ENCODE assay signal across 13 cellular contexts in genomic region chr5:59035681-59036080, GRCh38.
DNase-seq lines count a peak whose midpoint lies in the region; ATAC-seq, FAIRE-seq and TF ChIP-seq lines count a peak whose summit lies in the region.
"Had no signal": no experiment of that assay in that cellular context is flagged by ENCODE, and none has a peak within 500 bp of the region (broad histone marks: within the 10 kb centered on the region; RNA-seq: fewer than 3 reads in every experiment).

No MANE protein-coding gene starts in this region.

- no peak for ATAC-seq in HG02678 (IDR thresholded peaks at IDR 0.05; ENCODE audit: unreplicated experiment)

- no peak overlapping the region for H2BK15ac ChIP-seq in mesenchymal stem cell (ENCODE audit: low read depth, poor library complexity, severe bottlenecking)

- H3K4me2 ChIP-seq in mesenchymal stem cell (ENCODE audit: low read length, poor library complexity, severe bottlenecking): no peak overlapping the region

- BruUV-seq in A673 (replicated peaks; lab: Mats Ljungman, UMichigan): no TSS peak

- no peaks in the 10 kb centered on the region for H3K9me3 ChIP-seq in A673 (ENCODE audit: low read depth, low read length, poor library complexity, severe bottlenecking)
- H3K9me3 ChIP-seq in mesenchymal stem cell (ENCODE audit: control insufficient read depth, low read length): no peaks in the 10 kb centered on the region
- H3K9me3 ChIP-seq: mucosa of descending colon, thoracic aorta had no signal

- no peak overlapping the region for H2BK5ac ChIP-seq in mesenchymal stem cell (ENCODE audit: low read depth, low read length, poor library complexity, severe bottlenecking)

- POLR2A ChIA-PET in A673 (lab: Charles Lee; ENCODE audit: low non-redundant PET): interaction anchor here (0.6 to 0.8 kb wide), 2 partner anchors 88 to 92 kb away, joined by 3 read pairs; no protein-coding TSS in a partner anchor

- H2BK120ac ChIP-seq in mesenchymal stem cell (ENCODE audit: low read depth, low read length): no peak overlapping the region

- FAIRE-seq in D721Med (lab: Jason Lieb, UNC): peak; percentile 84

- H3K18ac ChIP-seq in mesenchymal stem cell (ENCODE audit: low read depth in 1 of 2, low read length in 2 of 2): no peak overlapping the region

- H3K4ac ChIP-seq in mesenchymal stem cell (ENCODE audit: low read depth in 1 of 2, low read length in 2 of 2): no peak overlapping the region

- H3K9ac ChIP-seq in mesenchymal stem cell (ENCODE audit: low read length): peak overlapping the region; percentile 84

- H3K4me1 ChIP-seq in A673 (ENCODE audit: insufficient read depth, low read length, poor library complexity, severe bottlenecking) (peaks cover 42% of the 10 kb centered on the region), mesenchymal stem cell (ENCODE audit: control insufficient read depth, insufficient read depth, low read depth, low read length) (peaks cover 9% of the 10 kb centered on the region)

- H3K27ac Mint-ChIP-seq in activated T-helper 1 cell treated with anti-CD3 and anti-CD28 coated beads, Interleukin-12 subunit alpha, Interleukin-12 subunit beta, Interleukin-2, Interleukin-4 antibody, amounts not matched to agents 30 ng/mL and 10 ng/mL and 1 ng/mL, durations not matched to agents 14 hours and 24 hours and 36 hours: peak overlapping the region; percentile 99

- H3K4me3 Mint-ChIP-seq in activated T-helper 1 cell treated with anti-CD3 and anti-CD28 coated beads, Interleukin-12 subunit alpha, Interleukin-12 subunit beta, Interleukin-2, Interleukin-4 antibody, amounts not matched to agents 30 ng/mL and 10 ng/mL and 1 ng/mL, durations not matched to agents 14 hours and 24 hours and 36 hours: peak overlapping the region; percentile 89

- H3K27ac ChIP-seq in A673 (ENCODE audit: low read depth, low read length, poor library complexity, severe bottlenecking) (peak overlapping the region; percentile 78), mesenchymal stem cell (ENCODE audit: low read length, poor library complexity, severe bottlenecking) (no peak overlapping the region)
- H3K27ac ChIP-seq: thoracic aorta had no signal

- DNase-seq in A673 (ENCODE audit: low spot score) (peak; percentile 49), D721Med (ENCODE audit: insufficient read length, low spot score) (no peak), mesenchymal stem cell (peak; percentile 13), kidney glomerular epithelial cell (lab: John Stamatoyannopoulos, UW) (no peak), NCI-H345 (lab: John Stamatoyannopoulos, UW) (no peak), ureter (ENCODE audit: low spot score) (no peak)
- DNase-seq in activated T-helper 1 cell treated with anti-CD3 and anti-CD28 coated beads, Interleukin-12 subunit alpha, Interleukin-12 subunit beta, Interleukin-2, Interleukin-4 antibody, amounts not matched to agents 30 ng/mL and 10 ng/mL and 1 ng/mL, durations not matched to agents 14 hours and 24 hours and 36 hours (ENCODE audit: low spot score): no peak
- DNase-seq: activated CD4-positive, CD25-positive, alpha-beta regulatory T cell; glutamatergic neuron; mucosa of descending colon; stimulated activated CD4-positive, alpha-beta T cell treated with anti-CD3 and anti-CD28 coated beads, Interleukin-2, amount 100 ng/mL, for 48 hours had no signal

- H2AK5ac ChIP-seq in mesenchymal stem cell (ENCODE audit: low read length, severe bottlenecking): no peak overlapping the region

- H3K23ac ChIP-seq in mesenchymal stem cell (ENCODE audit: low read length in 2 of 2): no peak overlapping the region

- no peaks in the 10 kb centered on the region for H3K27me3 ChIP-seq in A673 (replicated peaks; ENCODE audit: insufficient read depth, low read depth, low read length, poor library complexity)
- no peaks in the 10 kb centered on the region for H3K27me3 ChIP-seq in mesenchymal stem cell (ENCODE audit: control insufficient read depth in 1 of 2, insufficient read depth in 1 of 2, low read length in 2 of 2)

- no peaks in the 10 kb centered on the region for H3K27me3 Mint-ChIP-seq in activated T-helper 1 cell treated with anti-CD3 and anti-CD28 coated beads, Interleukin-12 subunit alpha, Interleukin-12 subunit beta, Interleukin-2, Interleukin-4 antibody, amounts not matched to agents 30 ng/mL and 10 ng/mL and 1 ng/mL, durations not matched to agents 14 hours and 24 hours and 36 hours (ENCODE audit: insufficient read depth)

- H3K4me3 ChIP-seq in A673 (ENCODE audit: low read depth, low read length, poor library complexity, severe bottlenecking): no peak overlapping the region
- H3K4me3 ChIP-seq in mesenchymal stem cell (ENCODE audit: insufficient read depth in 1 of 2, low read depth in 1 of 2, low read length in 2 of 2): peak overlapping the region in 1 of 2 experiments; percentile 47
- H3K4me3 ChIP-seq: mucosa of descending colon, thoracic aorta had no signal

- H2BK12ac ChIP-seq in mesenchymal stem cell (ENCODE audit: low read length in 2 of 2): no peak overlapping the region

- H4K8ac ChIP-seq in mesenchymal stem cell (ENCODE audit: low read length): no peak overlapping the region

- no peaks in the 10 kb centered on the region for H3K9me3 Mint-ChIP-seq in activated T-helper 1 cell treated with anti-CD3 and anti-CD28 coated beads, Interleukin-12 subunit alpha, Interleukin-12 subunit beta, Interleukin-2, Interleukin-4 antibody, amounts not matched to agents 30 ng/mL and 10 ng/mL and 1 ng/mL, durations not matched to agents 14 hours and 24 hours and 36 hours

- CTCF ChIA-PET in A673 (lab: Charles Lee): interaction anchor here (3.3 kb wide), 1 partner anchor 138 kb away, joined by 14 read pairs; no protein-coding TSS in a partner anchor

- TF ChIP-seq CTCF in A673 (conservative IDR thresholded peaks at IDR 0.05; ENCODE audit: low read depth, low read length) (no peak), D721Med (IDR thresholded peaks at IDR 0.05; ENCODE audit: insufficient read depth, missing control alignments) (no peak)

- H2AFZ ChIP-seq in mesenchymal stem cell (ENCODE audit: low read depth, low read length): no peak overlapping the region

- H3K36me3 ChIP-seq in A673 (ENCODE audit: insufficient read depth, low read length, poor library complexity, severe bottlenecking) (no peaks in the 10 kb centered on the region), mesenchymal stem cell (ENCODE audit: control insufficient read depth in 1 of 2, insufficient read depth in 2 of 2, low read depth in 1 of 2, low read length in 2 of 2) (no peaks in the 10 kb centered on the region)
- H3K36me3 ChIP-seq: thoracic aorta had no signal

- H4K91ac ChIP-seq in mesenchymal stem cell (ENCODE audit: low read length): no peak overlapping the region

- peaks cover 59% of the 10 kb centered on the region for H3K4me1 Mint-ChIP-seq in activated T-helper 1 cell treated with anti-CD3 and anti-CD28 coated beads, Interleukin-12 subunit alpha, Interleukin-12 subunit beta, Interleukin-2, Interleukin-4 antibody, amounts not matched to agents 30 ng/mL and 10 ng/mL and 1 ng/mL, durations not matched to agents 14 hours and 24 hours and 36 hours (ENCODE audit: low read depth)

- peaks cover 9% of the 10 kb centered on the region for H3K79me1 ChIP-seq in mesenchymal stem cell (replicated peaks; ENCODE audit: low read length, poor library complexity, severe bottlenecking)

- no peak overlapping the region for H3K14ac ChIP-seq in mesenchymal stem cell (ENCODE audit: low read length in 2 of 2)

- intact Hi-C loops in A673 (cut with micrococcal nuclease; ENCODE audit: unreplicated experiment): no loop called here
- intact Hi-C loops in activated T-helper 1 cell treated with anti-CD3 and anti-CD28 coated beads, Interleukin-12 subunit alpha, Interleukin-12 subunit beta, Interleukin-2, Interleukin-4 antibody, amounts not matched to agents 30 ng/mL and 10 ng/mL and 1 ng/mL, durations not matched to agents 14 hours and 24 hours and 36 hours (cut with micrococcal nuclease): loop anchor here (1.0 to 10.0 kb wide), 3 partner anchors 15 to 559 kb away; no protein-coding TSS in a partner anchor

- H3K36me3 Mint-ChIP-seq in activated T-helper 1 cell treated with anti-CD3 and anti-CD28 coated beads, Interleukin-12 subunit alpha, Interleukin-12 subunit beta, Interleukin-2, Interleukin-4 antibody, amounts not matched to agents 30 ng/mL and 10 ng/mL and 1 ng/mL, durations not matched to agents 14 hours and 24 hours and 36 hours (ENCODE audit: low read depth): peaks cover 38% of the 10 kb centered on the region

Comparison
In these comparisons a context has a peak if more than half of its experiments do, and no peak if none do; other contexts are left out.
1. DNase-seq: peak in A673 (single experiment) and mesenchymal stem cell (single experiment); none in D721Med (single experiment), activated T-helper 1 cell treated with anti-CD3 and anti-CD28 coated beads, Interleukin-12 subunit alpha, Interleukin-12 subunit beta, Interleukin-2, Interleukin-4 antibody, amounts not matched to agents 30 ng/mL and 10 ng/mL and 1 ng/mL, durations not matched to agents 14 hours and 24 hours and 36 hours (single experiment), kidney glomerular epithelial cell (single experiment), NCI-H345 (single experiment) and ureter (single experiment).